ENCODE assay signal across 23 cellular contexts in the genomic region with DNA sequence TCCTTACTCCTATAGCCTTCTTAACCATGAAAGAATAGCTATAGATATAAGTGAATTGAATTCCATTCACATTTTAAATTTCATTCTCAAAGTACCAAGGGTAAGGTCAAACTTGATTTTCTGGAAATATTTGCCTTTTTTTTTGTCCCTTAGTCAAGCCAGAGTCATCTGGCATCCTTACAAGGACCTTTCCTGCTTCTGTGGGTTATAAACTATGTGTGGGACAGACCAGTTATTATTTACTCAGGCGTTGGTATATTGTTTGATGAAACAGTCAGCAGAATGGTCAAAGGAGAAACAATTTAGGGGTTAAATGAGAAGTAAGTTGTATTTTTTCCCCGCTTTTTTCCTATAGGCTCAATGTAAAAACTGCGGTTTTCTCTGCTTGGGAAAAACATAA.
DNase-seq lines count a peak whose midpoint lies in the region; ATAC-seq, FAIRE-seq and TF ChIP-seq lines count a peak whose summit lies in the region.
"Had no signal": no experiment of that assay in that cellular context is flagged by ENCODE, and none has a peak within 500 bp of the region (broad histone marks: within the 10 kb centered on the region; RNA-seq: fewer than 3 reads in every experiment).

No MANE protein-coding gene starts in this region.

- H3K27ac Mint-ChIP-seq in T-helper 2 cell treated with Interferon-gamma antibody and Interleukin-4, amounts not matched to agents 5 μg/mL and 100 μg/mL, for 36 hours = no peak overlapping the region
- H3K27ac Mint-ChIP-seq: activated CD4-positive, alpha-beta T cell treated with anti-CD3 and anti-CD28 coated beads for 36 hours; dendritic cell treated with granulocyte-macrophage colony-stimulating factor and Interleukin-4, amounts not matched to agents 40 ng/mL and 50 ng/mL, for 4 days had no signal

- H3K23ac ChIP-seq in IMR-90 (ENCODE audit: low read depth, low read length) = no peak overlapping the region

- TF ChIP-seq CTCF in IMR-90 (conservative IDR thresholded peaks at IDR 0.05; ENCODE audit: low read depth, low read length) (no peak), bronchial epithelial cell (IDR thresholded peaks at IDR 0.05; ENCODE audit: insufficient read depth, low read length, severe bottlenecking) (no peak), dorsolateral prefrontal cortex (IDR thresholded peaks at IDR 0.05 in 54 of 56, conservative IDR thresholded peaks at IDR 0.05 in 2 of 56; ENCODE audit: low read depth in 1 of 56, partially characterized antibody in 56 of 56) (no peak)

- DNase-seq in AG20443 (ENCODE audit: low spot score) = peak; percentile 51
- DNase-seq in IMR-90 = peak; percentile 72
- peak; percentile 69 for DNase-seq in bronchial epithelial cell (ENCODE audit: low read depth)
- peak; percentile 22 for DNase-seq in kidney glomerular epithelial cell (lab: John Stamatoyannopoulos, UW)
- no peak for DNase-seq in T-helper 2 cell treated with Interferon-gamma antibody and Interleukin-4, amounts not matched to agents 5 μg/mL and 100 μg/mL, for 36 hours (ENCODE audit: low spot score)
- no peak for DNase-seq in amniotic stem cell (lab: John Stamatoyannopoulos, UW)
- no peak for DNase-seq in dorsolateral prefrontal cortex
- DNase-seq: activated CD4-positive, alpha-beta T cell treated with anti-CD3 and anti-CD28 coated beads for 36 hours; activated CD8-positive, alpha-beta memory T cell treated with anti-CD3 and anti-CD28 coated beads, Interleukin-2, amount 50 U/mL, for 4 hours; activated effector memory CD4-positive, alpha-beta T cell treated with anti-CD3 and anti-CD28 coated beads, Interleukin-2, amount 50 U/mL, for 16 hours; aorta; NCI-H1930; nucleus accumbens; right cardiac atrium; SHP77 treated with DMSO at 0.1 percent for 48 hours; stomach; T-helper 9 cell had no signal

- POLR2A ChIA-PET in IMR-90 (lab: Charles Lee; ENCODE audit: unreplicated experiment) = no interaction called here

- no peaks in the 10 kb centered on the region for H4K20me1 ChIP-seq in IMR-90 (ENCODE audit: insufficient read depth, low read length)

- H3K9me1 ChIP-seq in IMR-90 (ENCODE audit: insufficient read depth, low read length) = no peaks in the 10 kb centered on the region

- H3K18ac ChIP-seq in IMR-90 (ENCODE audit: low read depth, low read length) = no peak overlapping the region

- TF ChIP-seq RAD21 in IMR-90 (IDR thresholded peaks at IDR 0.05; ENCODE audit: low read length) = no peak

- H4K5ac ChIP-seq in IMR-90 (ENCODE audit: low read depth, low read length) = no peak overlapping the region

- H3K27me3 Mint-ChIP-seq in T-helper 2 cell treated with Interferon-gamma antibody and Interleukin-4, amounts not matched to agents 5 μg/mL and 100 μg/mL, for 36 hours (ENCODE audit: low read depth) = no peaks in the 10 kb centered on the region
- H3K27me3 Mint-ChIP-seq: activated CD4-positive, alpha-beta T cell treated with anti-CD3 and anti-CD28 coated beads for 36 hours; dendritic cell treated with granulocyte-macrophage colony-stimulating factor and Interleukin-4, amounts not matched to agents 40 ng/mL and 50 ng/mL, for 4 days had no signal

- H3K4me2 ChIP-seq in IMR-90 (ENCODE audit: low read depth, low read length) = no peak overlapping the region

- H3K14ac ChIP-seq in IMR-90 (replicated peaks; ENCODE audit: low read depth, low read length) = no peak overlapping the region

- no peaks in the 10 kb centered on the region for H3K79me1 ChIP-seq in IMR-90 (ENCODE audit: low read depth in 1 of 2, low read length in 2 of 2)

- no peak overlapping the region for H2AFZ ChIP-seq in IMR-90 (replicated peaks; ENCODE audit: low read length, poor library complexity)

- H4K91ac ChIP-seq in IMR-90 (ENCODE audit: insufficient read depth, low read depth, low read length) = no peak overlapping the region

- H3K27ac ChIP-seq in IMR-90 (ENCODE audit: insufficient read depth, low read length) (no peak overlapping the region), dorsolateral prefrontal cortex (no peak overlapping the region)
- H3K27ac ChIP-seq: stomach, vagina had no signal

- H3K9me3 Mint-ChIP-seq in T-helper 2 cell treated with Interferon-gamma antibody and Interleukin-4, amounts not matched to agents 5 μg/mL and 100 μg/mL, for 36 hours = no peaks in the 10 kb centered on the region
- H3K9me3 Mint-ChIP-seq: dendritic cell treated with granulocyte-macrophage colony-stimulating factor and Interleukin-4, amounts not matched to agents 40 ng/mL and 50 ng/mL, for 4 days had no signal

- H3K4me3 ChIP-seq in IMR-90 (ENCODE audit: insufficient read depth, low read depth, low read length) (no peak overlapping the region), bronchial epithelial cell (ENCODE audit: low read depth, low read length) (no peak overlapping the region), dorsolateral prefrontal cortex (no peak overlapping the region)
- H3K4me3 ChIP-seq: GM12878, stomach, vagina had no signal

- no peak overlapping the region for H2BK5ac ChIP-seq in IMR-90 (ENCODE audit: low read depth, low read length, poor library complexity, severe bottlenecking)

- H3K4me1 ChIP-seq in IMR-90 (ENCODE audit: control insufficient read depth, insufficient read depth, low read length) = no peaks in the 10 kb centered on the region
- H3K4me1 ChIP-seq: stomach, vagina had no signal

- H3K9me3 ChIP-seq in IMR-90 (ENCODE audit: control insufficient read depth, insufficient read depth, low read length) = no peaks in the 10 kb centered on the region
- H3K9me3 ChIP-seq: stomach, vagina had no signal

- no peak for TF ChIP-seq POLR2A in IMR-90 (IDR thresholded peaks at IDR 0.05; ENCODE audit: low read depth, low read length)

- dilution Hi-C loops in IMR-90 (cut with HindIII; ENCODE audit: low sequenced_read_pairs, unreplicated experiment) = no loop called here

- FAIRE-seq in bronchial epithelial cell (lab: Jason Lieb, UNC) = no peak
- FAIRE-seq: GM12878, HepG2 had no signal

- in situ Hi-C loops in IMR-90 (cut with MboI; ENCODE audit: low sequenced_read_pairs) = no loop called here

- H3K9ac ChIP-seq in IMR-90 (ENCODE audit: low read depth, low read length) = no peak overlapping the region

- H2AK5ac ChIP-seq in IMR-90 (ENCODE audit: low read depth, low read length) = no peak overlapping the region

- no peak overlapping the region for H2AK9ac ChIP-seq in IMR-90 (replicated peaks; ENCODE audit: low read depth, low read length, poor library complexity)

- no peaks in the 10 kb centered on the region for H3K4me1 Mint-ChIP-seq in T-helper 2 cell treated with Interferon-gamma antibody and Interleukin-4, amounts not matched to agents 5 μg/mL and 100 μg/mL, for 36 hours (ENCODE audit: low read depth)
- H3K4me1 Mint-ChIP-seq: activated CD4-positive, alpha-beta T cell treated with anti-CD3 and anti-CD28 coated beads for 36 hours had no signal

- no peak overlapping the region for H2BK20ac ChIP-seq in IMR-90 (ENCODE audit: low read depth, low read length)

- H3K4ac ChIP-seq in IMR-90 (ENCODE audit: low read depth, low read length) = no peak overlapping the region

- ATAC-seq in IMR-90 (ENCODE audit: low read depth) (peak; percentile 76), GM18520 (IDR thresholded peaks at IDR 0.05; ENCODE audit: unreplicated experiment) (no peak)
- ATAC-seq: activated CD4-positive, alpha-beta T cell treated with anti-CD3 and anti-CD28 coated beads for 36 hours; GM12878; HepG2; left lobe of liver; right cardiac atrium had no signal

- H2BK120ac ChIP-seq in IMR-90 (ENCODE audit: low read depth, low read length) = no peak overlapping the region

- no peak overlapping the region for H3K4me3 Mint-ChIP-seq in T-helper 2 cell treated with Interferon-gamma antibody and Interleukin-4, amounts not matched to agents 5 μg/mL and 100 μg/mL, for 36 hours
- H3K4me3 Mint-ChIP-seq: activated CD4-positive, alpha-beta T cell treated with anti-CD3 and anti-CD28 coated beads for 36 hours; dendritic cell treated with granulocyte-macrophage colony-stimulating factor and Interleukin-4, amounts not matched to agents 40 ng/mL and 50 ng/mL, for 4 days had no signal

- no peaks in the 10 kb centered on the region for H3K36me3 Mint-ChIP-seq in T-helper 2 cell treated with Interferon-gamma antibody and Interleukin-4, amounts not matched to agents 5 μg/mL and 100 μg/mL, for 36 hours (ENCODE audit: low read depth)

- BruUV-seq in IMR-90 (replicated peaks; lab: Mats Ljungman, UMichigan) = no TSS peak

- H2BK15ac ChIP-seq in IMR-90 (ENCODE audit: low read depth, low read length) = no peak overlapping the region

- H3K36me3 ChIP-seq in IMR-90 (ENCODE audit: control insufficient read depth, insufficient read depth, low read length) = no peaks in the 10 kb centered on the region
- no peaks in the 10 kb centered on the region for H3K36me3 ChIP-seq in bronchial epithelial cell (ENCODE audit: control insufficient read depth, insufficient read depth, low read length)
- H3K36me3 ChIP-seq: stomach, vagina had no signal

- H3K27me3 ChIP-seq in IMR-90 (ENCODE audit: control insufficient read depth, insufficient read depth, low read length) = no peaks in the 10 kb centered on the region
- H3K27me3 ChIP-seq in bronchial epithelial cell (ENCODE audit: control insufficient read depth, insufficient read depth, low read length) = no peaks in the 10 kb centered on the region
- H3K27me3 ChIP-seq in dorsolateral prefrontal cortex = no peaks in the 10 kb centered on the region
- H3K27me3 ChIP-seq: stomach, vagina had no signal

- CTCF ChIA-PET in IMR-90 (lab: Yijun Ruan, JAX) = no interaction called here

- no CpG with 5 or more reads among the region's 3 CpGs for WGBS in IMR-90 (ENCODE audit: extremely low coverage in 2 of 2, insufficient read length in 1 of 2), 2 experiments

- no peak overlapping the region for H4K8ac ChIP-seq in IMR-90 (ENCODE audit: low read depth in 2 of 2, low read length in 2 of 2)

- H3K56ac ChIP-seq in IMR-90 (ENCODE audit: extremely low read depth, insufficient read depth, low read length) = no peak overlapping the region

- intact Hi-C loops in IMR-90 (cut with micrococcal nuclease) (no loop called here), dorsolateral prefrontal cortex (cut with DNase I) (no loop called here)

TF ChIP-seq in IMR-90, 13 proteins besides CTCF, POLR2A, EP300 and RAD21:
- TF ChIP-seq MAFK (IDR thresholded peaks at IDR 0.05; ENCODE audit: low read depth, low read length) (peak; percentile 11; the same call in 1 of the 2 replicates), CHD1 (IDR thresholded peaks at IDR 0.05; ENCODE audit: low read depth, low read length) (no peak), RFX5 (IDR thresholded peaks at IDR 0.05; ENCODE audit: low read depth, low read length) (no peak)
- TF ChIP-seq, protein P1, sequence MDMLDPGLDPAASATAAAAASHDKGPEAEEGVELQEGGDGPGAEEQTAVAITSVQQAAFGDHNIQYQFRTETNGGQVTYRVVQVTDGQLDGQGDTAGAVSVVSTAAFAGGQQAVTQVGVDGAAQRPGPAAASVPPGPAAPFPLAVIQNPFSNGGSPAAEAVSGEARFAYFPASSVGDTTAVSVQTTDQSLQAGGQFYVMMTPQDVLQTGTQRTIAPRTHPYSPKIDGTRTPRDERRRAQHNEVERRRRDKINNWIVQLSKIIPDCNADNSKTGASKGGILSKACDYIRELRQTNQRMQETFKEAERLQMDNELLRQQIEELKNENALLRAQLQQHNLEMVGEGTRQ (IDR thresholded peaks at IDR 0.05; ENCODE audit: low read depth, low read length) = no peak

Comparison
In these comparisons a context has a peak if more than half of its experiments do, and no peak if none do; other contexts are left out.
1. DNase-seq: peak in AG20443 (single experiment), IMR-90 (single experiment), bronchial epithelial cell (single experiment) and kidney glomerular epithelial cell (single experiment); none in T-helper 2 cell treated with Interferon-gamma antibody and Interleukin-4, amounts not matched to agents 5 μg/mL and 100 μg/mL, for 36 hours (single experiment), amniotic stem cell (single experiment) and dorsolateral prefrontal cortex (0 of 10).